Comparison of ENCODE assay signal across 18 cellular contexts in genomic region chr18:26454616-26455015, GRCh38.
DNase-seq lines count a peak whose midpoint lies in the region; ATAC-seq, FAIRE-seq and TF ChIP-seq lines count a peak whose summit lies in the region.
"Had no signal": no experiment of that assay in that cellular context is flagged by ENCODE, and none has a peak within 500 bp of the region (broad histone marks: within the 10 kb centered on the region; RNA-seq: fewer than 3 reads in every experiment).

No MANE protein-coding gene starts in this region.

- H3K4me3 ChIP-seq in A549 (no peak overlapping the region), esophagus muscularis mucosa (no peak overlapping the region)

- peak overlapping the region; percentile 20 to 73; a peak in 4 of 6 replicates for H3K27ac ChIP-seq in A549
- peak overlapping the region; percentile 51 for H3K27ac ChIP-seq in RWPE1
- no peak overlapping the region for H3K27ac ChIP-seq in esophagus muscularis mucosa (replicated peaks in 1 of 4)

- no peaks in the 10 kb centered on the region for H3K27me3 Mint-ChIP-seq in nephron (ENCODE audit: low read depth)

- H3K36me3 Mint-ChIP-seq in nephron (ENCODE audit: low read depth) = peaks cover 53% of the 10 kb centered on the region

- POLR2A ChIA-PET in A549 (lab: Yijun Ruan, JAX) = no interaction called here
- POLR2A ChIA-PET in RWPE1 (lab: Yijun Ruan, JAX; ENCODE audit: low non-redundant PET) = no interaction called here

- peak overlapping the region in 2 of 3 experiments; percentile 71 to 88 for H3K27ac Mint-ChIP-seq in nephron
- H3K27ac Mint-ChIP-seq: CD4-positive, alpha-beta memory T cell had no signal

- H3K4me2 ChIP-seq in A549 = no peak overlapping the region

- H3K9me3 Mint-ChIP-seq in nephron = no peaks in the 10 kb centered on the region
- H3K9me3 Mint-ChIP-seq: CD4-positive, alpha-beta memory T cell had no signal

- CTCF ChIA-PET in A549 (lab: Yijun Ruan, JAX) (no interaction called here), RWPE1 (lab: Yijun Ruan, JAX) (no interaction called here)

- no peaks in the 10 kb centered on the region for H3K9me3 ChIP-seq in A549
- H3K9me3 ChIP-seq in esophagus muscularis mucosa = no peaks in the 10 kb centered on the region

- DNase-seq in A549 (ENCODE audit: low read depth in 1 of 2, low spot score in 1 of 2) (no peak), RWPE1 (ENCODE audit: low spot score) (no peak), esophagus muscularis mucosa (ENCODE audit: extremely low spot score) (peak; percentile 72), EL (no peak)
- DNase-seq: 8988T; C1 segment of cervical spinal cord; Calu3; CD4-positive, alpha-beta memory T cell; COR-L47; DMS79 treated with DMSO at 0.1 percent for 48 hours; GOT3; H7; HCEC 1CT had no signal

- peaks cover 0 to under 1% (median 0%) of the 10 kb centered on the region in 4 donors for H3K27me3 ChIP-seq in esophagus muscularis mucosa

- TF ChIP-seq CTCF in A549 (IDR thresholded peaks at IDR 0.05) (no peak), RWPE1 (conservative IDR thresholded peaks at IDR 0.05; ENCODE audit: low read depth) (no peak), esophagus muscularis mucosa (IDR thresholded peaks at IDR 0.05) (no peak), nephron (IDR thresholded peaks at IDR 0.05; ENCODE audit: unreplicated experiment in 3 of 3) (no peak)

- TF ChIP-seq RAD21 in A549 (conservative IDR thresholded peaks at IDR 0.05 in 1 of 2, IDR thresholded peaks at IDR 0.05 in 1 of 2) = no peak

- 93% methylated on average over 6 of the region's 6 CpGs for WGBS in A549 (ENCODE audit: missing lambda C conversion rate)
- 89% methylated on average over 6 of the region's 6 CpGs for WGBS in esophagus muscularis mucosa

- H3K4me3 Mint-ChIP-seq in nephron = no peak overlapping the region
- H3K4me3 Mint-ChIP-seq: CD4-positive, alpha-beta memory T cell had no signal

- TF ChIP-seq POLR2A in A549 (IDR thresholded peaks at IDR 0.05; ENCODE audit: low read length) (no peak), esophagus muscularis mucosa (IDR thresholded peaks at IDR 0.05; ENCODE audit: low read depth) (no peak)

- no peak for TF ChIP-seq EP300 in A549 (IDR thresholded peaks at IDR 0.05)
- no peak for TF ChIP-seq EP300 in esophagus muscularis mucosa (IDR thresholded peaks at IDR 0.05)

- ATAC-seq in A549 (no peak), GM19452 (IDR thresholded peaks at IDR 0.05; ENCODE audit: unreplicated experiment) (no peak), GM19397 (IDR thresholded peaks at IDR 0.05; ENCODE audit: unreplicated experiment) (no peak)

- peaks cover 0 to 37% (median 20%) of the 10 kb centered on the region in 4 donors for H3K36me3 ChIP-seq in esophagus muscularis mucosa

- H3K4me1 Mint-ChIP-seq in nephron = peaks cover 10% of the 10 kb centered on the region
- H3K4me1 Mint-ChIP-seq: CD4-positive, alpha-beta memory T cell had no signal

- no peak for FAIRE-seq in A549 (lab: Jason Lieb, UNC)
- FAIRE-seq: G401.6, GM12892 had no signal

- H3K4me1 ChIP-seq in A549 (peaks cover 69% of the 10 kb centered on the region), esophagus muscularis mucosa (peaks cover 0 to 7% (median 0%) of the 10 kb centered on the region in 4 donors)

- intact Hi-C loops in esophagus muscularis mucosa (cut with DNase I) = no loop called here

TF ChIP-seq in A549, 52 proteins besides CTCF, POLR2A, EP300 and RAD21:
- TF ChIP-seq NFE2L2 (conservative IDR thresholded peaks at IDR 0.05; ENCODE audit: low read length) (no peak), SMC3 (IDR thresholded peaks at IDR 0.05) (no peak), GATA3 (IDR thresholded peaks at IDR 0.05; ENCODE audit: borderline replicate concordance) (no peak), E2F6 (IDR thresholded peaks at IDR 0.05; ENCODE audit: borderline replicate concordance, low read depth) (no peak), CHD2 (IDR thresholded peaks at IDR 0.05; ENCODE audit: low read length, partially characterized antibody) (no peak), EHMT2 (IDR thresholded peaks at IDR 0.05; ENCODE audit: low read depth) (no peak), HDAC2 (IDR thresholded peaks at IDR 0.05) (no peak), MAFK (IDR thresholded peaks at IDR 0.05; ENCODE audit: partially characterized antibody) (no peak), ZFP36 (IDR thresholded peaks at IDR 0.05; ENCODE audit: borderline replicate concordance, partially characterized antibody) (no peak), NPAS2 (CRISPR knock-in tag; IDR thresholded peaks at IDR 0.05; ENCODE audit: borderline replicate concordance) (no peak), BHLHE40 (IDR thresholded peaks at IDR 0.05; ENCODE audit: low read depth, low read length) (no peak), MAZ (IDR thresholded peaks at IDR 0.05; ENCODE audit: borderline replicate concordance, low read depth, low read length) (no peak)

Comparison
In these comparisons a context has a peak if more than half of its experiments do, and no peak if none do; other contexts are left out.
1. H3K27ac ChIP-seq: peak in A549 (2 of 2) and RWPE1 (single experiment); none in esophagus muscularis mucosa (0 of 4).